ENCODE assay signal across 9 cellular contexts in the genomic region with DNA sequence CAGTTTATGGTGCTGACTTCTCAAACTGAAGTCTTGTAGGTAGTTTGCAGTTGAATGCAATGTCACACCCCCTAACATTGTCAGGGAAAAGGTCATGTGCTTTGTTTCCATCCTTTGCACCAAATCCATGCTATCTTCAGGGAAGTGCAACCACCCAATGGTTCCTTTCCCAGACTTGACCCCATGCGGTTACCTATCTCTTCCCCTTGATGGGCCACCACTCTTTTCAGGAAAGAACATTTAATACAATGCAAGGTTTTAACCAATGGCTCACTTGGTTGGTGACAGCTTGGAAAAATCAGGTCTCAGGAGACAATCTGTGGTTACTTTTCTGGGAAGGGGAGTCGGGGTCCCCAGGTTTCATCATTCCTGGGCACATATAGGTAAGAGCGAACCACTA. TPM values are rescaled to one million over a fixed set of nuclear protein-coding genes. Genes with fewer than 3 reads are reported as not detected.
A peak's percentile ranks its signal among the peaks of the same experiment; 100 is the strongest.
DNase-seq lines count a peak whose midpoint lies in the region; ATAC-seq and TF ChIP-seq lines count a peak whose summit lies in the region.
"Had no signal": no experiment of that assay in that cellular context is flagged by ENCODE, and none has a peak within 500 bp of the region (broad histone marks: within the 10 kb centered on the region; RNA-seq: fewer than 3 reads in every experiment).

No MANE protein-coding gene starts in this region.

- peak overlapping the region; percentile 70 for H3K4me3 Mint-ChIP-seq in GM23338
- H3K4me3 Mint-ChIP-seq in mesothelial cell of epicardium, result peak overlapping the region; percentile 65

- H2AFZ ChIP-seq in ACC112 (ENCODE audit: low read length, unreplicated experiment) (no peak overlapping the region), GM23338 (no peak overlapping the region)

- H3K36me3 Mint-ChIP-seq in GM23338 (ENCODE audit: low read depth) (no peaks in the 10 kb centered on the region; the same call in 2 of the 3 replicates), mesothelial cell of epicardium (no peaks in the 10 kb centered on the region)

- TF ChIP-seq CTCF in GM23338 (conservative IDR thresholded peaks at IDR 0.05; ENCODE audit: low read depth in 2 of 2) (no peak), brain microvascular endothelial cell (IDR thresholded peaks at IDR 0.05; ENCODE audit: low read depth, low read length, missing control alignments) (no peak), mesothelial cell of epicardium (IDR thresholded peaks at IDR 0.05; ENCODE audit: unreplicated experiment) (no peak)

- H3K27me3 ChIP-seq in ACC112 (ENCODE audit: insufficient read depth, low read length) (no peaks in the 10 kb centered on the region), GM23338 (ENCODE audit: insufficient read depth) (peaks cover 35% of the 10 kb centered on the region), brain microvascular endothelial cell (replicated peaks) (no peaks in the 10 kb centered on the region)

- peaks cover 14% of the 10 kb centered on the region; the same call in 1 of the 2 replicates for H4K20me1 ChIP-seq in GM23338 (replicated peaks; ENCODE audit: insufficient read depth)

- H3K4me1 Mint-ChIP-seq in GM23338 (peaks cover 19% of the 10 kb centered on the region), mesothelial cell of epicardium (peaks cover 19% of the 10 kb centered on the region)

- no peak for ATAC-seq in GM23338

- in situ Hi-C loops in brain microvascular endothelial cell (cut with HindIII; ENCODE audit: low pct_ligation_motif_present, low sequenced_read_pairs) (no loop called here), G401 (cut with HindIII; ENCODE audit: low sequenced_read_pairs) (no loop called here)

- H3K4me1 ChIP-seq in ACC112 (ENCODE audit: control insufficient read depth, insufficient read depth, low read length, unreplicated experiment), result peaks cover 20% of the 10 kb centered on the region
- H3K4me1 ChIP-seq in GM23338 (ENCODE audit: insufficient read depth), result peaks cover 8% of the 10 kb centered on the region

- H3K79me2 ChIP-seq in ACC112 (ENCODE audit: control insufficient read depth, insufficient read depth, low read length, unreplicated experiment) (peaks cover 28% of the 10 kb centered on the region), GM23338 (replicated peaks; ENCODE audit: insufficient read depth) (peaks cover 50% of the 10 kb centered on the region)

- H3K4me3 ChIP-seq in ACC112 (ENCODE audit: low read depth, low read length), result peak overlapping the region; percentile 88
- peak overlapping the region; percentile 85 for H3K4me3 ChIP-seq in GM23338
- peak overlapping the region; percentile 67 for H3K4me3 ChIP-seq in brain microvascular endothelial cell (ENCODE audit: low read depth, low read length)

- H3K9me3 Mint-ChIP-seq in GM23338 (no peaks in the 10 kb centered on the region), mesothelial cell of epicardium (no peaks in the 10 kb centered on the region)

- H3F3A ChIP-seq in GM23338 (replicated peaks; ENCODE audit: low read depth), result peaks cover 5% of the 10 kb centered on the region; the same call in 1 of the 2 replicates

- no peaks in the 10 kb centered on the region for H3K36me3 ChIP-seq in ACC112 (ENCODE audit: insufficient read depth, low read length)
- H3K36me3 ChIP-seq in GM23338 (ENCODE audit: insufficient read depth), result no peaks in the 10 kb centered on the region
- no peaks in the 10 kb centered on the region for H3K36me3 ChIP-seq in brain microvascular endothelial cell (replicated peaks)

- peaks cover 24% of the 10 kb centered on the region for H3K27me3 Mint-ChIP-seq in GM23338 (ENCODE audit: insufficient read depth, low read depth, poor library complexity)
- H3K27me3 Mint-ChIP-seq in mesothelial cell of epicardium (ENCODE audit: low read depth), result peaks cover 46% of the 10 kb centered on the region

- H3K27ac ChIP-seq in ACC112 (ENCODE audit: low read depth, low read length) (no peak overlapping the region), GM23338 (ENCODE audit: low read depth) (no peak overlapping the region), brain microvascular endothelial cell (no peak overlapping the region)

- peak overlapping the region; percentile 91 for H3K4me2 ChIP-seq in GM23338

- no peak overlapping the region for H3K27ac Mint-ChIP-seq in GM23338
- H3K27ac Mint-ChIP-seq in mesothelial cell of epicardium, result no peak overlapping the region

- no peak for DNase-seq in GM23338 (ENCODE audit: low spot score)
- no peak for DNase-seq in brain microvascular endothelial cell
- DNase-seq in mesothelial cell of epicardium (ENCODE audit: low spot score in 2 of 2, unreplicated experiment in 2 of 2), result no peak
- DNase-seq in stimulated activated CD4-positive, alpha-beta T cell treated with anti-CD3 and anti-CD28 coated beads, Interleukin-4, amount 100 ng/mL, for 4 hours, result no peak
- no peak for DNase-seq in stimulated activated CD8-positive, alpha-beta memory T cell treated with anti-CD3 and anti-CD28 coated beads, Interleukin-4, amount 100 ng/mL, for 48 hours
- DNase-seq in hepatic stellate cell (ENCODE audit: low spot score), result no peak
- no peak for DNase-seq in G401 (ENCODE audit: low spot score)
- DNase-seq: SHP77 had no signal

- H3K9me2 ChIP-seq in GM23338 (ENCODE audit: insufficient read depth), result no peaks in the 10 kb centered on the region

TF ChIP-seq in GM23338, 12 proteins besides CTCF, POLR2A, EP300 and RAD21 (continues in another document):
- TF ChIP-seq POLR2AphosphoS5 (IDR thresholded peaks at IDR 0.05; ENCODE audit: low read depth) (no peak), NANOG (IDR thresholded peaks at IDR 0.05; ENCODE audit: borderline replicate concordance) (no peak), ZNF331 (CRISPR knock-in tag; IDR thresholded peaks at IDR 0.05; ENCODE audit: low read depth) (no peak), EZH2phosphoT487 (IDR thresholded peaks at IDR 0.05; ENCODE audit: unreplicated experiment) (no peak), EZH2 (IDR thresholded peaks at IDR 0.05; ENCODE audit: low read depth, unreplicated experiment) (no peak), STAT1 (IDR thresholded peaks at IDR 0.05; ENCODE audit: unreplicated experiment) (no peak)
- TF ChIP-seq, protein P1, sequence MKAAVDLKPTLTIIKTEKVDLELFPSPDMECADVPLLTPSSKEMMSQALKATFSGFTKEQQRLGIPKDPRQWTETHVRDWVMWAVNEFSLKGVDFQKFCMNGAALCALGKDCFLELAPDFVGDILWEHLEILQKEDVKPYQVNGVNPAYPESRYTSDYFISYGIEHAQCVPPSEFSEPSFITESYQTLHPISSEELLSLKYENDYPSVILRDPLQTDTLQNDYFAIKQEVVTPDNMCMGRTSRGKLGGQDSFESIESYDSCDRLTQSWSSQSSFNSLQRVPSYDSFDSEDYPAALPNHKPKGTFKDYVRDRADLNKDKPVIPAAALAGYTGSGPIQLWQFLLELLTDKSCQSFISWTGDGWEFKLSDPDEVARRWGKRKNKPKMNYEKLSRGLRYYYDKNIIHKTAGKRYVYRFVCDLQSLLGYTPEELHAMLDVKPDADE (IDR thresholded peaks at IDR 0.05), result no peak

RNA-seq across cellular contexts. Expression of a gene that starts 2.1 kb away (rescaled TPM):
- total RNA-seq in GM23338 (2014; rRNA removed; shearing (Covaris generic)), result 9.9 and 12.1 TPM in 2 replicates
- polyA plus RNA-seq in GM23338 (2016; fragmentation: Nextera tagmentation; extraction: Ambion mirVana), result 2.6 and 3.1 TPM in 2 replicates
- 2.6 to 3.1 TPM (median 2.7 TPM) in 3 replicates for total RNA-seq in mesothelial cell of epicardium
- 1.8 and 2.9 TPM in 2 replicates for total RNA-seq in G401 (2014; rRNA removed; shearing (Covaris generic))
